Comparison of ENCODE assay signal across 7 cellular contexts in genomic region chr11:120878781-120879180, GRCh38.
"Had no signal": no experiment of that assay in that cellular context is flagged by ENCODE, and none has a peak within 500 bp of the region (broad histone marks: within the 10 kb centered on the region; RNA-seq: fewer than 3 reads in every experiment).

No MANE protein-coding gene starts in this region.

- DNase-seq: GDM1, GF-D8 had no signal

- H3K4me3 ChIP-seq: GM12878 had no signal

- ATAC-seq: GM12878 had no signal

- FAIRE-seq: G401.6, GM12878, GM12892, GM18507, GM19239 had no signal
